Comparison of ENCODE assay signal across 11 cellular contexts in the genomic region with DNA sequence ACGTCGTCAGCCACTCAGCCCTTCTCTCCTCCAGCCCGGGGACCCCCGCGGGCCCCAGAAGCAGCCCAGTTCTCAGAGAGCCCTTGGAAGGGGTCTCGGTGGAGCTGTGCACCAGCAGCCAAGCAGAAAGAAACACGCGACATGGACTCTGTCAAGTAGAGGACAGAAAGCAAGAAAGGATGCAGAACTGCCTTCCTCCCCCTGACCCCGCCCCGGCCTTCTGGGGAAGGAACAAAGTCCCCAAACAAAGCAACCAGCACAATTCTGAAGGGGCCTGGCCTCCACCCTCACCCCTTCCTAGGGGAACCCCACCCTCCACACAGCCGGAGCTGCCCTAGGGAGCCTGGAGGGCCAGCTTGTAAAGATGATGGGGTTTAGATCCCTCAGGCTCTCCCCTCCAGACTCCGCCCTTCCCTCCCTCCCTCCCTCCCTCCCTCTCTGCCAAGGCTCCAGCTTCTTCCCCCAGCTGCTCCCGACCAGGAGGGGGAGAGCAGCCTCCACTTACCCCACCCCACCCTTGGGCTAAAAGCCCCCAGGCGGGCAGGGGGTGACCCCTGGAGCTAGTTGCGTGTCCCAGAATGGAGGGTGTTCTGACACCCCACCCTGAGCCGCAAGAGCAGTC. TPM values are rescaled to one million over a fixed set of nuclear protein-coding genes. Genes with fewer than 3 reads are reported as not detected.
A peak's percentile ranks its signal among the peaks of the same experiment; 100 is the strongest.
DNase-seq lines count a peak whose midpoint lies in the region; ATAC-seq, FAIRE-seq and TF ChIP-seq lines count a peak whose summit lies in the region.
"Had no signal": no experiment of that assay in that cellular context is flagged by ENCODE, and none has a peak within 500 bp of the region (broad histone marks: within the 10 kb centered on the region; RNA-seq: fewer than 3 reads in every experiment).

No MANE protein-coding gene starts in this region.

- peaks cover 17 to 37% (median 29%) of the 10 kb centered on the region in 7 donors for H3K4me1 Mint-ChIP-seq in naive thymus-derived CD4-positive, alpha-beta T cell

- H3K27me3 Mint-ChIP-seq in naive thymus-derived CD4-positive, alpha-beta T cell = peaks cover 6 to 39% (median 16%) of the 10 kb centered on the region in 5 donors

- H3K36me3 Mint-ChIP-seq in naive thymus-derived CD4-positive, alpha-beta T cell = peaks cover 0 to 3% (median 0%) of the 10 kb centered on the region in 5 donors

- H3K4me1 ChIP-seq in GM12878 (ENCODE audit: control insufficient read depth, insufficient read depth, low read length) = peaks cover 30% of the 10 kb centered on the region
- H3K4me1 ChIP-seq in naive thymus-derived CD4-positive, alpha-beta T cell (ENCODE audit: control insufficient read depth in 2 of 2, insufficient read depth in 2 of 2, low read length in 2 of 2) = peaks cover 28 to 29% of the 10 kb centered on the region in 2 donors

- FAIRE-seq in GM12878 (lab: Jason Lieb, UNC) = no peak
- FAIRE-seq: keratinocyte had no signal

- POLR2A ChIA-PET in GM12878 (lab: Charles Lee) = interaction anchor here (0.5 to 1.1 kb wide), 2 partner anchors 33 to 63 kb away, joined by 3 to 4 read pairs; no protein-coding TSS in a partner anchor
- POLR2A ChIA-PET in naive thymus-derived CD4-positive, alpha-beta T cell (lab: Charles Lee) = interaction anchor here (0.6 to 2.2 kb wide), 4 partner anchors 10 to 180 kb away, joined by 3 to 8 read pairs (median 4); no protein-coding TSS in a partner anchor

- 0 out of 2 replicates have a peak overlapping the region, but pooled peaks have one; percentile 10 for H3K4me2 ChIP-seq in GM12878 (ENCODE audit: control insufficient read depth, insufficient read depth)

- peak overlapping the region in 3 of 10 donors; percentile 12 to 82 (median 21) for H3K4me3 Mint-ChIP-seq in naive thymus-derived CD4-positive, alpha-beta T cell

- RAD21 ChIA-PET in GM12878 (lab: Charles Lee; ENCODE audit: unreplicated experiment) = interaction anchor here (1.0 to 5.3 kb wide), 9 partner anchors 10 to 129 kb away, joined by 3 to 81 read pairs (median 6); a partner anchor contains a TSS

- H3K9ac ChIP-seq in GM12878 (ENCODE audit: control insufficient read depth, insufficient read depth, low read length) = no peak overlapping the region

- WGBS in GM12878 (ENCODE audit: insufficient coverage, insufficient replicate concordance, low lambda C conversion rate, missing lambda C conversion rate) = 4% methylated on average over 14 of the region's 16 CpGs

- H3K9me3 Mint-ChIP-seq in naive thymus-derived CD4-positive, alpha-beta T cell = no peaks in the 10 kb centered on the region
- H3K9me3 Mint-ChIP-seq: central memory CD8-positive, alpha-beta T cell had no signal

- H3K79me2 ChIP-seq in GM12878 (ENCODE audit: control insufficient read depth, insufficient read depth, low read length) = no peaks in the 10 kb centered on the region

- no peak overlapping the region for H3K27ac ChIP-seq in GM12878 (ENCODE audit: control insufficient read depth, insufficient read depth)
- H3K27ac ChIP-seq in naive thymus-derived CD4-positive, alpha-beta T cell (ENCODE audit: low read depth, low read length) = no peak overlapping the region

- no peaks in the 10 kb centered on the region for H3K36me3 ChIP-seq in H7 (replicated peaks; ENCODE audit: control insufficient read depth, insufficient read depth, low read length)
- H3K36me3 ChIP-seq in GM12878 (ENCODE audit: control insufficient read depth in 2 of 2, insufficient read depth in 2 of 2, low read length in 1 of 2) = no peaks in the 10 kb centered on the region
- no peaks in the 10 kb centered on the region for H3K36me3 ChIP-seq in naive thymus-derived CD4-positive, alpha-beta T cell (ENCODE audit: control insufficient read depth in 2 of 3, insufficient read depth in 3 of 3, low read length in 3 of 3)

- H3K9me3 ChIP-seq in GM12878 (replicated peaks; ENCODE audit: control insufficient read depth, insufficient read depth, low read length) = no peaks in the 10 kb centered on the region; the same call in 2 of the 3 replicates
- H3K9me3 ChIP-seq in naive thymus-derived CD4-positive, alpha-beta T cell (ENCODE audit: control insufficient read depth in 2 of 3, low read length in 3 of 3) = no peaks in the 10 kb centered on the region

- no peak for TF ChIP-seq CTCF in GM12878 (IDR thresholded peaks at IDR 0.05 in 2 of 3, conservative IDR thresholded peaks at IDR 0.05 in 1 of 3; ENCODE audit: control insufficient read depth in 2 of 3, extremely low read depth in 1 of 3, insufficient read depth in 1 of 3, low read depth in 3 of 3, low read length in 3 of 3)

- no peak overlapping the region for H2AFZ ChIP-seq in GM12878 (ENCODE audit: control insufficient read depth, low read depth, low read length)

- DNase-seq in CD1c-positive myeloid dendritic cell (ENCODE audit: extremely low spot score) (peak; percentile 58), H7 (peak; percentile 94), GM12878 (ENCODE audit: low read depth, low spot score) (no peak), activated gamma-delta T cell treated with Interleukin-2 at 50 U/mL for 16 hours (no peak)
- peak in 1 of 9 donors; percentile 16 for DNase-seq in naive thymus-derived CD4-positive, alpha-beta T cell
- DNase-seq: activated CD4-positive, alpha-beta T cell treated with anti-CD3 and anti-CD28 coated beads, Interleukin-2, amount 50 U/mL, for 48 hours had no signal

- H3K4me3 ChIP-seq in H7 (ENCODE audit: insufficient read depth, low read depth, low read length) = peak overlapping the region; percentile 50
- no peak overlapping the region for H3K4me3 ChIP-seq in GM12878
- H3K4me3 ChIP-seq in naive thymus-derived CD4-positive, alpha-beta T cell (ENCODE audit: low read length) = no peak overlapping the region

- no peak for TF ChIP-seq POLR2A in GM12878 (IDR thresholded peaks at IDR 0.05; ENCODE audit: low read depth, low read length)

- no TSS peak for BruUV-seq in GM12878 (replicated peaks; lab: Mats Ljungman, UMichigan)

- no peaks in the 10 kb centered on the region for H4K20me1 ChIP-seq in GM12878 (ENCODE audit: control insufficient read depth, insufficient read depth)

- in situ Hi-C loops in GM12878 (cut with MboI) = loop anchor here (5.0 to 10.0 kb wide), 2 partner anchors 118 to 210 kb away; a partner anchor contains a TSS

- peak overlapping the region in 5 of 9 donors; percentile 21 to 72 (median 41) for H3K27ac Mint-ChIP-seq in naive thymus-derived CD4-positive, alpha-beta T cell

- H3K27me3 ChIP-seq in H7 (ENCODE audit: control insufficient read depth, insufficient read depth, low read length) = peaks cover 63% of the 10 kb centered on the region
- peaks cover 2 to 7% of the 10 kb centered on the region in 2 experiments for H3K27me3 ChIP-seq in GM12878 (replicated peaks in 1 of 2; ENCODE audit: control insufficient read depth in 2 of 2, insufficient read depth in 2 of 2, low read length in 1 of 2)
- H3K27me3 ChIP-seq in naive thymus-derived CD4-positive, alpha-beta T cell (ENCODE audit: control insufficient read depth in 2 of 2, insufficient read depth in 2 of 2, low read length in 2 of 2) = peaks cover 0 to 6% of the 10 kb centered on the region in 2 donors

- CTCF ChIA-PET in GM12878 (lab: Yijun Ruan, JAX) = interaction anchor here (0.9 to 8.0 kb wide), 16 partner anchors 9 to 329 kb away, joined by 3 to 145 read pairs (median 4); no protein-coding TSS in a partner anchor
- CTCF ChIA-PET in naive thymus-derived CD4-positive, alpha-beta T cell (lab: Charles Lee) = interaction anchor here (2.0 to 6.2 kb wide), 5 partner anchors 10 to 129 kb away, joined by 4 to 75 read pairs (median 13); no protein-coding TSS in a partner anchor

- no peak for TF ChIP-seq EP300 in GM12878 (IDR thresholded peaks at IDR 0.05; ENCODE audit: borderline replicate concordance in 1 of 2, control insufficient read depth in 1 of 2, low read depth in 2 of 2, low read length in 2 of 2)

- ATAC-seq in GM12878 (peak; percentile 35), GM18873 (IDR thresholded peaks at IDR 0.05; ENCODE audit: low FRiP score, unreplicated experiment) (no peak), GM18520 (IDR thresholded peaks at IDR 0.05; ENCODE audit: unreplicated experiment) (no peak), GM21723 (IDR thresholded peaks at IDR 0.05; ENCODE audit: unreplicated experiment) (no peak)
- ATAC-seq in naive thymus-derived CD4-positive, alpha-beta T cell = no peak

- TF ChIP-seq RAD21 in GM12878 (IDR thresholded peaks at IDR 0.05; ENCODE audit: insufficient read depth, low read depth, low read length) = no peak

- intact Hi-C loops in GM12878 (cut with micrococcal nuclease; ENCODE audit: unreplicated experiment) = loop anchor here (10.0 kb wide), 1 partner anchor 60 kb away; no protein-coding TSS in a partner anchor
- intact Hi-C loops in naive thymus-derived CD4-positive, alpha-beta T cell (cut with micrococcal nuclease) = loop anchor here in 1 of 2 donors (1.0 to 10.0 kb wide), 4 partner anchors 9 to 303 kb away; a partner anchor contains a TSS

- SMC1A ChIA-PET in GM12878 (lab: Charles Lee; ENCODE audit: uncharacterized antibody, unreplicated experiment) = interaction anchor here (1.8 to 4.3 kb wide), 3 partner anchors 34 to 130 kb away, joined by 9 to 48 read pairs (median 20); no protein-coding TSS in a partner anchor

RNA-seq across cellular contexts. Expression of a gene that starts 7.8 kb away (rescaled TPM):
- 1.5 and 1.7 TPM in 2 replicates for total RNA-seq in H7 (2014; rRNA removed; shearing (Covaris generic))
- 13.0 and 16.6 TPM in 2 replicates for total RNA-seq in GM12878 (2013; cell fraction: nucleolus; rRNA removed)
- total RNA-seq in GM12878 (2014; rRNA removed) (29.3 and 34.8 TPM in 2 replicates), GM12878 (2014; rRNA removed; fragmentation: Illumina TruSeq; extraction: Trizol) (5.8 and 5.9 TPM in 2 replicates), GM12878 (2021) (27.4 and 30.0 TPM in 2 replicates)
- polyA plus RNA-seq in GM12878 (2011; ENCODE audit: low read depth) = 0.52 TPM
- polyA plus RNA-seq in GM12878 (2011; rRNA removed) (0.56 and 0.62 TPM in 2 replicates), GM12878 (2014; fragmentation: Illumina TruSeq; extraction: Trizol) (1.3 and 2.4 TPM in 2 replicates), GM12878 (2014; fragmentation: Nextera tagmentation; extraction: Ambion mirVana) (under 1 TPM; 0.10 to 0.77 TPM), GM12878 (2014; rRNA removed) (25.1 and 30.8 TPM in 2 replicates), GM12878 (2016; fragmentation: Nextera tagmentation; extraction: Ambion mirVana) (1 to 10 TPM; 3.1 to 8.0 TPM)
- polyA plus RNA-seq in GM12878 (2011; cell fraction: cytosol; rRNA removed) = 0.84 and 1.5 TPM in 2 replicates
- 1.7 and 2.5 TPM in 2 replicates for polyA plus RNA-seq in GM12878 (2011; cell fraction: nucleus; rRNA removed)
- polyA plus RNA-seq in GM12878 (2012) = 6.5 and 9.4 TPM in 2 replicates
- 0.59 and 1.1 TPM in 2 replicates for polyA minus RNA-seq in GM12878 (2011; rRNA and poly(A)+ RNA removed)
- polyA minus RNA-seq in GM12878 (2011; cell fraction: cytosol; rRNA and poly(A)+ RNA removed) = 1.7 TPM in 1 of 2 replicates, not detected in the other
- 0.73 and 1.8 TPM in 2 replicates for polyA minus RNA-seq in GM12878 (2011; cell fraction: nucleus; rRNA and poly(A)+ RNA removed)
- 10 to 100 TPM in 1 of 5 experiments, 1 to 10 TPM in 4; 4.6 to 22.6 (median 7.8) TPM for total RNA-seq in naive thymus-derived CD4-positive, alpha-beta T cell
- 1 to 10 TPM; 2.4 to 2.9 TPM for polyA plus RNA-seq in naive thymus-derived CD4-positive, alpha-beta T cell

RNA-seq across cellular contexts. Expression of a gene that starts 21.7 kb away (rescaled TPM):
- 81.5 and 89.1 TPM in 2 replicates for total RNA-seq in H7 (2014; rRNA removed; shearing (Covaris generic))
- total RNA-seq in GM12878 (2013; cell fraction: nucleolus; rRNA removed) = 57.7 and 66.1 TPM in 2 replicates
- total RNA-seq in GM12878 (2014; rRNA removed) (33.7 and 37.0 TPM in 2 replicates), GM12878 (2014; rRNA removed; fragmentation: Illumina TruSeq; extraction: Trizol) (16.1 and 18.8 TPM in 2 replicates), GM12878 (2021) (51.4 and 53.1 TPM in 2 replicates)
- polyA plus RNA-seq in GM12878 (2011; ENCODE audit: low read depth) = 15.2 TPM
- polyA plus RNA-seq in GM12878 (2011; rRNA removed) (18.4 and 29.5 TPM in 2 replicates), GM12878 (2014; fragmentation: Illumina TruSeq; extraction: Trizol) (11.3 and 32.5 TPM in 2 replicates), GM12878 (2014; fragmentation: Nextera tagmentation; extraction: Ambion mirVana) (1 to 10 TPM; 3.4 to 4.5 TPM), GM12878 (2014; rRNA removed) (64.7 and 68.8 TPM in 2 replicates), GM12878 (2016; fragmentation: Nextera tagmentation; extraction: Ambion mirVana) (10 to 100 TPM; 52.6 to 56.3 TPM)
- 43.7 and 65.4 TPM in 2 replicates for polyA plus RNA-seq in GM12878 (2011; cell fraction: cytosol; rRNA removed)
- 346 and 425 TPM in 2 replicates for polyA plus RNA-seq in GM12878 (2011; cell fraction: nucleus; rRNA removed)
- 31.0 and 36.9 TPM in 2 replicates for polyA plus RNA-seq in GM12878 (2012)
- polyA minus RNA-seq in GM12878 (2011; rRNA and poly(A)+ RNA removed) = 17.3 and 34.2 TPM in 2 replicates
- 17.8 and 33.2 TPM in 2 replicates for polyA minus RNA-seq in GM12878 (2011; cell fraction: cytosol; rRNA and poly(A)+ RNA removed)
- 36.4 and 46.4 TPM in 2 replicates for polyA minus RNA-seq in GM12878 (2011; cell fraction: nucleus; rRNA and poly(A)+ RNA removed)
- 10 to 100 TPM; 64.2 to 96.4 (median 87.8) TPM for total RNA-seq in naive thymus-derived CD4-positive, alpha-beta T cell
- polyA plus RNA-seq in naive thymus-derived CD4-positive, alpha-beta T cell = 10 to 100 TPM; 22.6 to 36.3 TPM

RNA-seq across cellular contexts. Expression of a gene that starts 23.2 kb away (rescaled TPM):
- 254 and 292 TPM in 2 replicates for total RNA-seq in H7 (2014; rRNA removed; shearing (Covaris generic))
- 33.8 and 36.7 TPM in 2 replicates for total RNA-seq in GM12878 (2013; cell fraction: nucleolus; rRNA removed)
- total RNA-seq in GM12878 (2014; rRNA removed) (53.0 and 68.5 TPM in 2 replicates), GM12878 (2014; rRNA removed; fragmentation: Illumina TruSeq; extraction: Trizol) (16.2 and 19.6 TPM in 2 replicates), GM12878 (2021) (116 and 120 TPM in 2 replicates)
- polyA plus RNA-seq in GM12878 (2011; ENCODE audit: low read depth) = 14.2 TPM
- polyA plus RNA-seq in GM12878 (2011; rRNA removed) (9.4 and 32.3 TPM in 2 replicates), GM12878 (2014; fragmentation: Illumina TruSeq; extraction: Trizol) (6.1 and 18.8 TPM in 2 replicates), GM12878 (2014; fragmentation: Nextera tagmentation; extraction: Ambion mirVana) (under 1 TPM; 0.18 to 0.27 TPM), GM12878 (2014; rRNA removed) (86.1 and 89.6 TPM in 2 replicates), GM12878 (2016; fragmentation: Nextera tagmentation; extraction: Ambion mirVana) (1 to 10 TPM; 2.0 to 3.0 TPM)
- 75.3 and 119 TPM in 2 replicates for polyA plus RNA-seq in GM12878 (2011; cell fraction: cytosol; rRNA removed)
- polyA plus RNA-seq in GM12878 (2011; cell fraction: nucleus; rRNA removed) = 75.5 and 139 TPM in 2 replicates
- polyA plus RNA-seq in GM12878 (2012) = 32.6 and 35.0 TPM in 2 replicates
- 74.5 and 114 TPM in 2 replicates for polyA minus RNA-seq in GM12878 (2011; rRNA and poly(A)+ RNA removed)
- 50.9 and 52.6 TPM in 2 replicates for polyA minus RNA-seq in GM12878 (2011; cell fraction: cytosol; rRNA and poly(A)+ RNA removed)
- 12.9 and 21.6 TPM in 2 replicates for polyA minus RNA-seq in GM12878 (2011; cell fraction: nucleus; rRNA and poly(A)+ RNA removed)
- total RNA-seq in naive thymus-derived CD4-positive, alpha-beta T cell = 10 to 100 TPM; 18.0 to 72.7 (median 22.4) TPM
- polyA plus RNA-seq in naive thymus-derived CD4-positive, alpha-beta T cell = 1 to 10 TPM; 1.7 to 2.0 TPM

RNA-seq across cellular contexts. Expression of a gene that starts 55.3 kb away (rescaled TPM):
- total RNA-seq in H7 (2014; rRNA removed; shearing (Covaris generic)) = 60.1 and 60.7 TPM in 2 replicates
- 13.8 and 18.2 TPM in 2 replicates for total RNA-seq in GM12878 (2013; cell fraction: nucleolus; rRNA removed)
- total RNA-seq in GM12878 (2014; rRNA removed) (56.2 and 59.0 TPM in 2 replicates), GM12878 (2014; rRNA removed; fragmentation: Illumina TruSeq; extraction: Trizol) (36.3 and 38.4 TPM in 2 replicates), GM12878 (2021) (57.0 and 59.2 TPM in 2 replicates)
- polyA plus RNA-seq in GM12878 (2011; ENCODE audit: low read depth) = 20.8 TPM
- polyA plus RNA-seq in GM12878 (2011; rRNA removed) (32.1 and 47.5 TPM in 2 replicates), GM12878 (2014; fragmentation: Illumina TruSeq; extraction: Trizol) (7.4 and 33.7 TPM in 2 replicates), GM12878 (2014; fragmentation: Nextera tagmentation; extraction: Ambion mirVana) (1 to 10 TPM in 1 of 2 experiments, under 1 TPM in 1; 0.56 to 3.7 TPM), GM12878 (2014; rRNA removed) (76.1 and 78.9 TPM in 2 replicates), GM12878 (2016; fragmentation: Nextera tagmentation; extraction: Ambion mirVana) (10 to 100 TPM; 47.7 to 50.4 TPM)
- polyA plus RNA-seq in GM12878 (2011; cell fraction: cytosol; rRNA removed) = 62.2 and 75.9 TPM in 2 replicates
- 132 and 139 TPM in 2 replicates for polyA plus RNA-seq in GM12878 (2011; cell fraction: nucleus; rRNA removed)
- 38.6 and 38.9 TPM in 2 replicates for polyA plus RNA-seq in GM12878 (2012)
- 21.1 and 22.4 TPM in 2 replicates for polyA minus RNA-seq in GM12878 (2011; rRNA and poly(A)+ RNA removed)
- polyA minus RNA-seq in GM12878 (2011; cell fraction: cytosol; rRNA and poly(A)+ RNA removed) = 15.5 and 18.8 TPM in 2 replicates
- 8.9 TPM in 2 replicates for polyA minus RNA-seq in GM12878 (2011; cell fraction: nucleus; rRNA and poly(A)+ RNA removed)
- 10 to 100 TPM; 42.6 to 76.2 (median 68.5) TPM for total RNA-seq in naive thymus-derived CD4-positive, alpha-beta T cell
- polyA plus RNA-seq in naive thymus-derived CD4-positive, alpha-beta T cell = 10 to 100 TPM; 45.9 to 63.7 TPM

RNA-seq across cellular contexts. Expression of a gene that starts 55.3 kb away (rescaled TPM):
- total RNA-seq in H7 (2014; rRNA removed; shearing (Covaris generic)) = 34.5 and 56.4 TPM in 2 replicates
- total RNA-seq in GM12878 (2013; cell fraction: nucleolus; rRNA removed) = 41.4 and 51.6 TPM in 2 replicates
- total RNA-seq in GM12878 (2014; rRNA removed) = 26.0 and 31.9 TPM in 2 replicates
- 9.1 and 9.5 TPM in 2 replicates for total RNA-seq in GM12878 (2014; rRNA removed; fragmentation: Illumina TruSeq; extraction: Trizol)
- 94.5 and 97.2 TPM in 2 replicates for total RNA-seq in GM12878 (2021)
- 9.8 TPM for polyA plus RNA-seq in GM12878 (2011; ENCODE audit: low read depth)
- polyA plus RNA-seq in GM12878 (2011; rRNA removed) = 11.2 and 17.9 TPM in 2 replicates
- 36.0 and 41.6 TPM in 2 replicates for polyA plus RNA-seq in GM12878 (2011; cell fraction: cytosol; rRNA removed)
- polyA plus RNA-seq in GM12878 (2011; cell fraction: nucleus; rRNA removed) = 127 and 170 TPM in 2 replicates
- polyA plus RNA-seq in GM12878 (2012) = 54.9 and 64.6 TPM in 2 replicates
- polyA plus RNA-seq in GM12878 (2014; fragmentation: Illumina TruSeq; extraction: Trizol) = 7.7 and 13.2 TPM in 2 replicates
- polyA plus RNA-seq in GM12878 (2014; fragmentation: Nextera tagmentation; extraction: Ambion mirVana) = 1 to 10 TPM; 2.8 to 9.3 TPM
- polyA plus RNA-seq in GM12878 (2014; rRNA removed) = 56.0 and 65.3 TPM in 2 replicates
- polyA plus RNA-seq in GM12878 (2016; fragmentation: Nextera tagmentation; extraction: Ambion mirVana) = 10 to 100 TPM; 75.6 to 81.7 TPM
- polyA minus RNA-seq in GM12878 (2011; rRNA and poly(A)+ RNA removed) = 5.2 and 11.3 TPM in 2 replicates
- 12.3 and 14.0 TPM in 2 replicates for polyA minus RNA-seq in GM12878 (2011; cell fraction: cytosol; rRNA and poly(A)+ RNA removed)
- polyA minus RNA-seq in GM12878 (2011; cell fraction: nucleus; rRNA and poly(A)+ RNA removed) = 35.5 and 63.1 TPM in 2 replicates
- total RNA-seq in naive thymus-derived CD4-positive, alpha-beta T cell = 100 to 1,000 TPM; 135 to 558 (median 246) TPM
- polyA plus RNA-seq in naive thymus-derived CD4-positive, alpha-beta T cell = 100 to 1,000 TPM; 121 to 139 TPM

Comparison
In these comparisons a context has a peak if more than half of its experiments do, and no peak if none do; other contexts are left out.
1. DNase-seq: peak in CD1c-positive myeloid dendritic cell (single experiment) and H7 (single experiment); none in GM12878 (single experiment) and activated gamma-delta T cell treated with Interleukin-2 at 50 U/mL for 16 hours (single experiment).